31 cellular contexts compared by ENCODE assay signal in genomic region chr6:35176625-35177024, GRCh38. TPM values are rescaled to one million over a fixed set of nuclear protein-coding genes. Genes with fewer than 3 reads are reported as not detected.
"Had no signal": no experiment of that assay in that cellular context is flagged by ENCODE, and none has a peak within 500 bp of the region (broad histone marks: within the 10 kb centered on the region; RNA-seq: fewer than 3 reads in every experiment).

No MANE protein-coding gene starts in this region.

- H3K36me3 ChIP-seq: brain microvascular endothelial cell, esophagus muscularis mucosa, gastrocnemius medialis, heart left ventricle had no signal

- FAIRE-seq: astrocyte, bronchial epithelial cell had no signal

- H3K4me3 ChIP-seq: coronary artery, dorsolateral prefrontal cortex, esophagus muscularis mucosa, gastrocnemius medialis, heart left ventricle had no signal

- H3K9me3 ChIP-seq: esophagus muscularis mucosa, gastrocnemius medialis, heart left ventricle had no signal

- H3K27ac ChIP-seq: coronary artery, dorsolateral prefrontal cortex, esophagus muscularis mucosa, foreskin keratinocyte, gastrocnemius medialis, heart left ventricle had no signal

- H3K27me3 ChIP-seq: brain microvascular endothelial cell, dorsolateral prefrontal cortex, esophagus muscularis mucosa, foreskin keratinocyte, heart left ventricle had no signal

- ATAC-seq: activated CD4-positive, alpha-beta T cell treated with anti-CD3 and anti-CD28 coated beads for 36 hours; activated naive CD4-positive, alpha-beta T cell treated with anti-CD3 and anti-CD28 coated beads, Interleukin-2, amount 50 U/mL, for 72 hours; activated T-cell treated with anti-CD3 and anti-CD28 coated beads, Interleukin-2, amount 50 U/mL, for 72 hours; foreskin keratinocyte; gastrocnemius medialis; heart left ventricle had no signal

- DNase-seq: activated CD4-positive, alpha-beta memory T cell treated with anti-CD3 and anti-CD28 coated beads, Interleukin-2, amount 10 ng/mL, durations not matched to agents 7 days and 5 days; activated CD4-positive, alpha-beta T cell treated with anti-CD3 and anti-CD28 coated beads for 36 hours; activated CD4-positive, alpha-beta T cell treated with anti-CD3 and anti-CD28 coated beads, Interleukin-2, amount 10 ng/mL, durations not matched to agents 24 days and 14 days; activated CD4-positive, CD25-positive, alpha-beta regulatory T cell; activated CD4-positive, CD25-positive, alpha-beta regulatory T cell treated with anti-CD3 and anti-CD28 coated beads, Interleukin-2, amount 50 U/mL, for 72 hours; activated CD8-positive, alpha-beta memory T cell treated with anti-CD3 and anti-CD28 coated beads, Interleukin-2, amount 50 U/mL, for 48 hours; activated gamma-delta T cell; activated naive CD4-positive, alpha-beta T cell; activated naive CD4-positive, alpha-beta T cell treated with anti-CD3 and anti-CD28 coated beads, Interleukin-2, amount 10 ng/mL, durations not matched to agents 7 days and 5 days; activated naive CD8-positive, alpha-beta T cell treated with anti-CD3 and anti-CD28 coated beads, Interleukin-2, amount 10 ng/mL, durations not matched to agents 7 days and 5 days; activated T-cell treated with anti-CD3 and anti-CD28 coated beads for 4 hours; activated T-cell treated with anti-CD3 and anti-CD28 coated beads, Interleukin-2, amount 50 U/mL, for 24 hours; activated T-cell treated with anti-CD3 and anti-CD28 coated beads, Interleukin-2, amount 50 U/mL, for 72 hours; brain microvascular endothelial cell; dorsolateral prefrontal cortex; effector memory CD4-positive, alpha-beta T cell; foreskin keratinocyte; gastrocnemius medialis; glutamatergic neuron; heart left ventricle; T-helper 2 cell had no signal

RNA-seq across cellular contexts. Expression of gene TCP11, which starts 35.5 kb away (rescaled TPM):
- total RNA-seq: activated CD4-positive, alpha-beta memory T cell treated with anti-CD3 and anti-CD28 coated beads, Interleukin-2, amount 10 ng/mL, durations not matched to agents 7 days and 5 days; activated CD4-positive, alpha-beta T cell treated with anti-CD3 and anti-CD28 coated beads for 36 hours; activated CD4-positive, alpha-beta T cell treated with anti-CD3 and anti-CD28 coated beads, Interleukin-2, amount 10 ng/mL, durations not matched to agents 24 days and 14 days; activated naive CD4-positive, alpha-beta T cell treated with anti-CD3 and anti-CD28 coated beads, Interleukin-2, amount 50 U/mL, for 72 hours; activated naive CD8-positive, alpha-beta T cell treated with anti-CD3 and anti-CD28 coated beads, Interleukin-2, amount 10 ng/mL, durations not matched to agents 7 days and 5 days; activated T-cell treated with anti-CD3 and anti-CD28 coated beads, Interleukin-2, amount 50 U/mL, for 72 hours; astrocyte; bronchial epithelial cell; cardiac septum; cerebellum; endodermal cell; epithelial cell of proximal tubule; foreskin keratinocyte; heart left ventricle; T-helper 1 cell treated with Interleukin-12 subunit alpha and Interleukin-12 subunit beta and Interleukin-4 antibody, amounts not matched to agents 30 ng/mL and 1 ng/mL, for 36 hours had no signal

RNA-seq across cellular contexts. Expression of gene SCUBE3, which starts 37.1 kb away (rescaled TPM):
- total RNA-seq: activated CD4-positive, alpha-beta memory T cell treated with anti-CD3 and anti-CD28 coated beads, Interleukin-2, amount 10 ng/mL, durations not matched to agents 7 days and 5 days; activated CD4-positive, alpha-beta T cell treated with anti-CD3 and anti-CD28 coated beads for 36 hours; bronchial epithelial cell; foreskin keratinocyte; T-helper 1 cell treated with Interleukin-12 subunit alpha and Interleukin-12 subunit beta and Interleukin-4 antibody, amounts not matched to agents 30 ng/mL and 1 ng/mL, for 36 hours had no signal
